ENCODE assay signal across 6 cellular contexts in the genomic region with DNA sequence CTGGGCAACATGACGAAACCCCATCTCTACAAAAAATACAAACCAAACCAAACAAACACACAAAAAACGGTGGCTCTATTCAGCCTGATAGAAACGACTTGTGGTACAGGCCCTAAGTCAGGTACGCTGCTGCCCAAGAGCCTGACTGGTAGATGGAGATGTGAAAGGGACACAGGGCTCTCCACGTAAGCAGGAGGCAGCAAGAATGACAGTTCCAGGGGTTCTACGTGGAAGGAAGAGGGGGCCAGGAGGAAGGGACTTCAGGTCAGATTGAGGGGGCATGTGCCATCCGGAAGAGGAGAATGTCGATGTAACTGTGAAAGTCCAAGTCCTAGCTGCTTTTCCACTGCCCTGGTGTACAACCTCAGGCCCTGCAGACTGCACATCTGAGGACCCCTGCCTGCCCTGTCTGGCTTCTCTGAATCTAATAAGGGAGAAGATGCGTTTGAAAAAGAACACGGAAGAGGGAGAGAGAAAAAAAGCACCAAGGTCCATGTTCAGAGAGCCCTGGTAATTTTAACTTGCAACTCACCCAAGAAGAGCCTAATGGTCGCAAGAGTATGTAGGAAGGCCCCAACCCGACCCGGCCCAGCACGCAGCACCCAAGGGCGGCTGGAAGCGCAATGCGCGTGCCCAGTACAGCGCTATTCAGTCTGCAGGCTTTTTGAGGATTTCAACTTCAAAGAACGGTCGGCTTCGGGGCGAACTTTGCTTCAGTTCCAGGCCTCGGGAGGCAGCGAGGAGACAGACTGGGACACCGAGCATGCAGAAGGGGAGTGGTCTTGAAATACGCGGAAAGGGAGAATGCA. TPM values are rescaled to one million over a fixed set of nuclear protein-coding genes. Genes with fewer than 3 reads are reported as not detected.
DNase-seq lines count a peak whose midpoint lies in the region; ATAC-seq, FAIRE-seq and TF ChIP-seq lines count a peak whose summit lies in the region.

No MANE protein-coding gene starts in this region.

- POLR2A ChIA-PET in naive thymus-derived CD4-positive, alpha-beta T cell (lab: Charles Lee): interaction anchor here (0.7 to 6.3 kb wide), 12 partner anchors 8 to 146 kb away, joined by 3 to 90 read pairs (median 30); a partner anchor contains a TSS

- peak overlapping the region; percentile 98 for H3K27ac Mint-ChIP-seq in activated CD8-positive, alpha-beta memory T cell treated with anti-CD3 and anti-CD28 coated beads, Interleukin-2, amount 10 ng/mL, durations not matched to agents 7 days and 5 days
- H3K27ac Mint-ChIP-seq in astrocyte (ENCODE audit: unreplicated experiment): peak overlapping the region; percentile 87
- peak overlapping the region; percentile 89 to 100 (median 99) for H3K27ac Mint-ChIP-seq in naive thymus-derived CD4-positive, alpha-beta T cell

- peak; percentile 15 for ATAC-seq in activated CD8-positive, alpha-beta memory T cell treated with anti-CD3 and anti-CD28 coated beads, Interleukin-2, amount 10 ng/mL, durations not matched to agents 7 days and 5 days
- peak; percentile 32 for ATAC-seq in naive thymus-derived CD4-positive, alpha-beta T cell

- peaks cover 49% of the 10 kb centered on the region for H3K4me1 ChIP-seq in astrocyte (ENCODE audit: insufficient read depth, low read length)
- H3K4me1 ChIP-seq in naive thymus-derived CD4-positive, alpha-beta T cell (ENCODE audit: control insufficient read depth in 2 of 2, insufficient read depth in 2 of 2, low read length in 2 of 2): peaks cover 63 to 67% of the 10 kb centered on the region in 2 donors

- no peaks in the 10 kb centered on the region for H3K9me3 Mint-ChIP-seq in activated CD8-positive, alpha-beta memory T cell treated with anti-CD3 and anti-CD28 coated beads, Interleukin-2, amount 10 ng/mL, durations not matched to agents 7 days and 5 days (ENCODE audit: low read depth)
- H3K9me3 Mint-ChIP-seq in astrocyte (ENCODE audit: unreplicated experiment): no peaks in the 10 kb centered on the region
- peaks cover 0 to 1% (median 0%) of the 10 kb centered on the region in 11 donors for H3K9me3 Mint-ChIP-seq in naive thymus-derived CD4-positive, alpha-beta T cell

- no peaks in the 10 kb centered on the region for H3K27me3 ChIP-seq in astrocyte (ENCODE audit: insufficient read depth, low read length)
- no peaks in the 10 kb centered on the region for H3K27me3 ChIP-seq in naive thymus-derived CD4-positive, alpha-beta T cell (ENCODE audit: control insufficient read depth in 2 of 2, insufficient read depth in 2 of 2, low read length in 2 of 2)

- no peak for TF ChIP-seq CTCF in astrocyte (IDR thresholded peaks at IDR 0.05; ENCODE audit: insufficient read depth, low read depth, low read length)

- no peaks in the 10 kb centered on the region for H3K36me3 ChIP-seq in astrocyte (ENCODE audit: insufficient read depth, low read length)
- peaks cover 0 to 4% (median 0%) of the 10 kb centered on the region in 3 experiments for H3K36me3 ChIP-seq in naive thymus-derived CD4-positive, alpha-beta T cell (ENCODE audit: control insufficient read depth in 2 of 3, insufficient read depth in 3 of 3, low read length in 3 of 3)

- peak overlapping the region; percentile 85 for H2AFZ ChIP-seq in astrocyte (ENCODE audit: low read depth, low read length)

- CTCF ChIA-PET in activated CD8-positive, alpha-beta memory T cell treated with anti-CD3 and anti-CD28 coated beads, Interleukin-2, amount 10 ng/mL, durations not matched to agents 7 days and 5 days (lab: Charles Lee): interaction anchor here (1.1 to 16.3 kb wide), 5 partner anchors 10 to 69 kb away, joined by 3 to 388 read pairs (median 25); a partner anchor contains a TSS
- CTCF ChIA-PET in naive thymus-derived CD4-positive, alpha-beta T cell (lab: Charles Lee): interaction anchor here (1.0 to 5.2 kb wide), 5 partner anchors 9 to 45 kb away, joined by 3 to 57 read pairs (median 4); a partner anchor contains a TSS

- H3K4me1 Mint-ChIP-seq in activated CD8-positive, alpha-beta memory T cell treated with anti-CD3 and anti-CD28 coated beads, Interleukin-2, amount 10 ng/mL, durations not matched to agents 7 days and 5 days: peaks cover 64% of the 10 kb centered on the region
- peaks cover 25% of the 10 kb centered on the region for H3K4me1 Mint-ChIP-seq in astrocyte (ENCODE audit: low read depth, unreplicated experiment)
- peaks cover 55 to 79% (median 69%) of the 10 kb centered on the region in 7 donors for H3K4me1 Mint-ChIP-seq in naive thymus-derived CD4-positive, alpha-beta T cell

- no peak for DNase-seq in activated CD8-positive, alpha-beta memory T cell treated with anti-CD3 and anti-CD28 coated beads, Interleukin-2, amount 10 ng/mL, durations not matched to agents 7 days and 5 days
- DNase-seq in activated CD8-positive, alpha-beta memory T cell treated with anti-CD3 and anti-CD28 coated beads, Interleukin-2, amount 50 U/mL, for 48 hours: no peak
- DNase-seq in astrocyte (ENCODE audit: low read depth) (no peak), AML-193 (lab: John Stamatoyannopoulos, UW) (no peak), ecto neural progenitor cell (ENCODE audit: low spot score) (no peak)
- no peak for DNase-seq in naive thymus-derived CD4-positive, alpha-beta T cell

- peak overlapping the region; percentile 98 for H3K4me2 ChIP-seq in astrocyte (ENCODE audit: low read length)

- H3K36me3 Mint-ChIP-seq in activated CD8-positive, alpha-beta memory T cell treated with anti-CD3 and anti-CD28 coated beads, Interleukin-2, amount 10 ng/mL, durations not matched to agents 7 days and 5 days: peaks cover 11% of the 10 kb centered on the region
- peaks cover 2% of the 10 kb centered on the region for H3K36me3 Mint-ChIP-seq in astrocyte (ENCODE audit: low read depth, unreplicated experiment)
- H3K36me3 Mint-ChIP-seq in naive thymus-derived CD4-positive, alpha-beta T cell: peaks cover 0 to 19% (median 4%) of the 10 kb centered on the region in 5 donors

- peaks cover 27% of the 10 kb centered on the region for H4K20me1 ChIP-seq in astrocyte (ENCODE audit: insufficient read depth, low read length)

- peak overlapping the region; percentile 91 for H3K4me3 ChIP-seq in astrocyte (ENCODE audit: insufficient read depth, low read depth, low read length)
- H3K4me3 ChIP-seq in naive thymus-derived CD4-positive, alpha-beta T cell (ENCODE audit: low read length): peak overlapping the region; percentile 96

- no peaks in the 10 kb centered on the region for H3K27me3 Mint-ChIP-seq in activated CD8-positive, alpha-beta memory T cell treated with anti-CD3 and anti-CD28 coated beads, Interleukin-2, amount 10 ng/mL, durations not matched to agents 7 days and 5 days
- no peaks in the 10 kb centered on the region for H3K27me3 Mint-ChIP-seq in astrocyte (ENCODE audit: low read depth, unreplicated experiment)
- H3K27me3 Mint-ChIP-seq in naive thymus-derived CD4-positive, alpha-beta T cell: no peaks in the 10 kb centered on the region

- peaks cover 58% of the 10 kb centered on the region for H3K79me2 ChIP-seq in astrocyte (ENCODE audit: insufficient read depth, low read length)

- H3K9me3 ChIP-seq in astrocyte (ENCODE audit: insufficient read depth, low read depth, low read length): no peaks in the 10 kb centered on the region
- no peaks in the 10 kb centered on the region for H3K9me3 ChIP-seq in naive thymus-derived CD4-positive, alpha-beta T cell (ENCODE audit: control insufficient read depth in 2 of 3, low read length in 3 of 3)

- H3K9ac ChIP-seq in astrocyte (ENCODE audit: low read length): peak overlapping the region; percentile 91

- H3K4me3 Mint-ChIP-seq in activated CD8-positive, alpha-beta memory T cell treated with anti-CD3 and anti-CD28 coated beads, Interleukin-2, amount 10 ng/mL, durations not matched to agents 7 days and 5 days: peak overlapping the region; percentile 100
- H3K4me3 Mint-ChIP-seq in astrocyte (ENCODE audit: unreplicated experiment): peak overlapping the region; percentile 98
- peak overlapping the region; percentile 91 to 100 (median 97) for H3K4me3 Mint-ChIP-seq in naive thymus-derived CD4-positive, alpha-beta T cell

- intact Hi-C loops in naive thymus-derived CD4-positive, alpha-beta T cell (cut with micrococcal nuclease): no loop called here

- peak overlapping the region; percentile 72 for H3K27ac ChIP-seq in astrocyte (ENCODE audit: low read depth, low read length)
- peak overlapping the region; percentile 96 for H3K27ac ChIP-seq in naive thymus-derived CD4-positive, alpha-beta T cell (ENCODE audit: low read depth, low read length)

- no peak for FAIRE-seq in astrocyte (lab: Jason Lieb, UNC)

RNA-seq across cellular contexts. Expression of a gene that starts 0.9 kb away (rescaled TPM):
- 10 to 100 TPM; 42.1 to 45.5 TPM for total RNA-seq in activated CD8-positive, alpha-beta memory T cell treated with anti-CD3 and anti-CD28 coated beads, Interleukin-2, amount 10 ng/mL, durations not matched to agents 7 days and 5 days
- 40.4 and 45.1 TPM in 2 replicates for total RNA-seq in astrocyte
- total RNA-seq in naive thymus-derived CD4-positive, alpha-beta T cell: 10 to 100 TPM; 29.1 to 40.9 (median 32.9) TPM
- 10 to 100 TPM; 82.6 to 86.0 TPM for polyA plus RNA-seq in naive thymus-derived CD4-positive, alpha-beta T cell

RNA-seq across cellular contexts. Expression of a gene that starts 3.0 kb away (rescaled TPM):
- total RNA-seq in activated CD8-positive, alpha-beta memory T cell treated with anti-CD3 and anti-CD28 coated beads, Interleukin-2, amount 10 ng/mL, durations not matched to agents 7 days and 5 days: 10 to 100 TPM; 36.6 to 54.2 TPM
- total RNA-seq in astrocyte: 45.2 and 47.5 TPM in 2 replicates
- 10 to 100 TPM; 33.0 to 59.7 (median 45.3) TPM for total RNA-seq in naive thymus-derived CD4-positive, alpha-beta T cell
- polyA plus RNA-seq in naive thymus-derived CD4-positive, alpha-beta T cell: 100 to 1,000 TPM in 1 of 2 donors, 10 to 100 TPM in 1; 87.7 to 115 TPM

RNA-seq across cellular contexts. Expression of a gene that starts 6.5 kb away (rescaled TPM):
- total RNA-seq in activated CD8-positive, alpha-beta memory T cell treated with anti-CD3 and anti-CD28 coated beads, Interleukin-2, amount 10 ng/mL, durations not matched to agents 7 days and 5 days: 100 to 1,000 TPM; 138 to 140 TPM
- total RNA-seq in astrocyte: 9.4 and 10.1 TPM in 2 replicates
- 100 to 1,000 TPM; 108 to 207 (median 128) TPM for total RNA-seq in naive thymus-derived CD4-positive, alpha-beta T cell
- 10 to 100 TPM; 12.3 to 14.2 TPM for polyA plus RNA-seq in naive thymus-derived CD4-positive, alpha-beta T cell

RNA-seq across cellular contexts. Expression of a gene that starts 11.2 kb away (rescaled TPM):
- total RNA-seq in activated CD8-positive, alpha-beta memory T cell treated with anti-CD3 and anti-CD28 coated beads, Interleukin-2, amount 10 ng/mL, durations not matched to agents 7 days and 5 days: 10 to 100 TPM; 46.2 to 46.8 TPM
- total RNA-seq in astrocyte: 33.2 and 36.5 TPM in 2 replicates
- total RNA-seq in naive thymus-derived CD4-positive, alpha-beta T cell: 100 to 1,000 TPM in 4 of 5 experiments, 10 to 100 TPM in 1; 91.4 to 288 (median 280) TPM
- 10 to 100 TPM; 18.7 to 41.2 TPM for polyA plus RNA-seq in naive thymus-derived CD4-positive, alpha-beta T cell

RNA-seq across cellular contexts. Expression of a gene that starts 26.2 kb away (rescaled TPM):
- total RNA-seq in activated CD8-positive, alpha-beta memory T cell treated with anti-CD3 and anti-CD28 coated beads, Interleukin-2, amount 10 ng/mL, durations not matched to agents 7 days and 5 days: 1 to 10 TPM in 1 of 2 experiments, under 1 TPM in 1; 0.80 to 1.1 TPM
- 0.84 TPM in 1 of 2 replicates, not detected in the other for total RNA-seq in astrocyte
- total RNA-seq in naive thymus-derived CD4-positive, alpha-beta T cell: 1 to 10 TPM; 2.1 to 9.2 (median 4.8) TPM
- under 1 TPM in 1 of 2 donors, not detected in 1; 0.25 TPM for polyA plus RNA-seq in naive thymus-derived CD4-positive, alpha-beta T cell
